In the genomic region with DNA sequence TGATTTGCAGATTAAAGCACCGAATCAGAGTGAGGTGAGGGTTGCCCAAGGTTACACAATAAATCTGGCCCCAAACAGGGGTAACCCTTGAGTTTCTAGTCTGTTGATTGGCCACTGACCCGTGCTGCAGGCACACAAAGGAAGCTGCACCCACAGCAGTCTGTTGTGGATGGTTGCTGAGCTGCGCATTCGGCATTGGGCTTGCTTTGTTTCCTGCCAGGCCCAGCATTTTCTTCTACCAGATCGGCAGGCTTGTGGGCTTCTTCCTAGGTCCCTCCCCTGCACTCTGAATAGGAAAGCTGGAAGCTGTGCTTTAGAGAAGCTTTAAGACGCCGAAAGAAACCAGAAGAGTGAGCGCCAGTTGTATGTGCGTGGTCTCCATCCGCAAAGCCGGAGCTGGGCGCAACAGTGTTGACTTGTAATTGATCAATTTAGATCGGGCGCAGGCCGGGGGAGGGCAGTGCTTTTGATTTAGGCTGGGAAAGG, we compare ENCODE assay signal across 12 cellular contexts. TPM values are rescaled to one million over a fixed set of nuclear protein-coding genes. Genes with fewer than 3 reads are reported as not detected.
DNase-seq lines count a peak whose midpoint lies in the region; ATAC-seq, FAIRE-seq and TF ChIP-seq lines count a peak whose summit lies in the region.
"Had no signal": no experiment of that assay in that cellular context is flagged by ENCODE, and none has a peak within 500 bp of the region (broad histone marks: within the 10 kb centered on the region; RNA-seq: fewer than 3 reads in every experiment).

No MANE protein-coding gene starts in this region.

- intact Hi-C loops in stomach (cut with DNase I; ENCODE audit: low total_unique reads): no loop called here

- DNase-seq in DMS53 (lab: John Stamatoyannopoulos, UW): peak; percentile 77
- no peak for DNase-seq in DMS53 treated with DMSO at 0.1 percent for 48 hours (lab: John Stamatoyannopoulos, UW; ENCODE audit: unreplicated experiment)
- DNase-seq in bronchial epithelial cell (ENCODE audit: low read depth): peak; percentile 69
- DNase-seq in islet precursor cell: peak; percentile 70
- no peak for DNase-seq in stomach
- no peak for DNase-seq in COLO829 (ENCODE audit: low spot score)
- DNase-seq in cortex of kidney (lab: John Stamatoyannopoulos, UW): no peak

- no peak overlapping the region for H3K27ac Mint-ChIP-seq in activated T-helper 17 cell treated with anti-CD3 and anti-CD28 coated beads, Interleukin-2, amount 50 U/mL, for 72 hours
- H3K27ac Mint-ChIP-seq: IgD-negative memory B cell had no signal

- peaks cover 34 to 77% (median 51%) of the 10 kb centered on the region in 4 donors for H3K4me1 ChIP-seq in stomach

- no peak for TF ChIP-seq EP300 in stomach (IDR thresholded peaks at IDR 0.05)

- H3K36me3 ChIP-seq in bronchial epithelial cell (ENCODE audit: control insufficient read depth, insufficient read depth, low read length) (peaks cover 12% of the 10 kb centered on the region), stomach (peaks cover 0 to 9% (median 4%) of the 10 kb centered on the region in 4 donors)

- no peak for ATAC-seq in activated T-helper 17 cell treated with anti-CD3 and anti-CD28 coated beads, Interleukin-2, amount 50 U/mL, for 72 hours (replicated peaks)

- H3K36me3 Mint-ChIP-seq in activated T-helper 17 cell treated with anti-CD3 and anti-CD28 coated beads, Interleukin-2, amount 50 U/mL, for 72 hours (ENCODE audit: low read depth): peaks cover 49% of the 10 kb centered on the region

- H3K9me3 ChIP-seq in stomach: no peaks in the 10 kb centered on the region

- H3K4me3 ChIP-seq in bronchial epithelial cell (ENCODE audit: low read depth, low read length) (no peak overlapping the region), stomach (peak overlapping the region in 1 of 4 donors; percentile 1)

- FAIRE-seq in bronchial epithelial cell (lab: Jason Lieb, UNC): no peak
- FAIRE-seq: A204.1, TTC549 had no signal

- no peak for TF ChIP-seq CTCF in bronchial epithelial cell (IDR thresholded peaks at IDR 0.05; ENCODE audit: insufficient read depth, low read length, severe bottlenecking)
- no peak for TF ChIP-seq CTCF in stomach (IDR thresholded peaks at IDR 0.05)

- H3K27ac ChIP-seq in stomach: peak overlapping the region; percentile 6 to 70 (median 41)

- peaks cover 11% of the 10 kb centered on the region for H3K4me1 Mint-ChIP-seq in activated T-helper 17 cell treated with anti-CD3 and anti-CD28 coated beads, Interleukin-2, amount 50 U/mL, for 72 hours
- H3K4me1 Mint-ChIP-seq: central memory CD8-positive, alpha-beta T cell had no signal

- 57 to 78% (median 72%) methylated on average over 15 of the region's 15 CpGs for WGBS in stomach, 5 donors

- no peaks in the 10 kb centered on the region for H3K27me3 Mint-ChIP-seq in activated T-helper 17 cell treated with anti-CD3 and anti-CD28 coated beads, Interleukin-2, amount 50 U/mL, for 72 hours
- H3K27me3 Mint-ChIP-seq: central memory CD8-positive, alpha-beta T cell had no signal

- H3K4me3 Mint-ChIP-seq in activated T-helper 17 cell treated with anti-CD3 and anti-CD28 coated beads, Interleukin-2, amount 50 U/mL, for 72 hours: no peak overlapping the region
- H3K4me3 Mint-ChIP-seq: central memory CD8-positive, alpha-beta T cell; IgD-negative memory B cell had no signal

- no peaks in the 10 kb centered on the region for H3K9me3 Mint-ChIP-seq in activated T-helper 17 cell treated with anti-CD3 and anti-CD28 coated beads, Interleukin-2, amount 50 U/mL, for 72 hours
- H3K9me3 Mint-ChIP-seq: central memory CD8-positive, alpha-beta T cell; IgD-negative memory B cell had no signal

- no peak for TF ChIP-seq POLR2A in stomach (IDR thresholded peaks at IDR 0.05)

- H3K27me3 ChIP-seq in bronchial epithelial cell (ENCODE audit: control insufficient read depth, insufficient read depth, low read length): no peaks in the 10 kb centered on the region
- no peaks in the 10 kb centered on the region for H3K27me3 ChIP-seq in stomach

RNA-seq across cellular contexts. Expression of a gene that starts 12.1 kb away (rescaled TPM):
- total RNA-seq in bronchial epithelial cell (31.6 and 49.8 TPM in 2 replicates), stomach (10 to 100 TPM in 2 of 5 donors, 1 to 10 TPM in 3; 4.1 to 39.7 (median 9.0) TPM)
- polyA plus RNA-seq in stomach: 1 to 10 TPM; 5.0 to 7.6 (median 6.1) TPM
- total RNA-seq in activated T-helper 17 cell treated with anti-CD3 and anti-CD28 coated beads, Interleukin-2, amount 50 U/mL, for 72 hours: 1 to 10 TPM; 1.4 to 7.1 TPM
- polyA plus RNA-seq: IgD-negative memory B cell had no signal

Comparison
In these comparisons a context has a peak if more than half of its experiments do, and no peak if none do; other contexts are left out.
1. DNase-seq: peak in DMS53 (single experiment), bronchial epithelial cell (single experiment) and islet precursor cell (single experiment); none in DMS53 treated with DMSO at 0.1 percent for 48 hours (single experiment), stomach (single experiment), COLO829 (single experiment) and cortex of kidney (single experiment).